1 cellular context compared by ENCODE assay signal in the genomic region with DNA sequence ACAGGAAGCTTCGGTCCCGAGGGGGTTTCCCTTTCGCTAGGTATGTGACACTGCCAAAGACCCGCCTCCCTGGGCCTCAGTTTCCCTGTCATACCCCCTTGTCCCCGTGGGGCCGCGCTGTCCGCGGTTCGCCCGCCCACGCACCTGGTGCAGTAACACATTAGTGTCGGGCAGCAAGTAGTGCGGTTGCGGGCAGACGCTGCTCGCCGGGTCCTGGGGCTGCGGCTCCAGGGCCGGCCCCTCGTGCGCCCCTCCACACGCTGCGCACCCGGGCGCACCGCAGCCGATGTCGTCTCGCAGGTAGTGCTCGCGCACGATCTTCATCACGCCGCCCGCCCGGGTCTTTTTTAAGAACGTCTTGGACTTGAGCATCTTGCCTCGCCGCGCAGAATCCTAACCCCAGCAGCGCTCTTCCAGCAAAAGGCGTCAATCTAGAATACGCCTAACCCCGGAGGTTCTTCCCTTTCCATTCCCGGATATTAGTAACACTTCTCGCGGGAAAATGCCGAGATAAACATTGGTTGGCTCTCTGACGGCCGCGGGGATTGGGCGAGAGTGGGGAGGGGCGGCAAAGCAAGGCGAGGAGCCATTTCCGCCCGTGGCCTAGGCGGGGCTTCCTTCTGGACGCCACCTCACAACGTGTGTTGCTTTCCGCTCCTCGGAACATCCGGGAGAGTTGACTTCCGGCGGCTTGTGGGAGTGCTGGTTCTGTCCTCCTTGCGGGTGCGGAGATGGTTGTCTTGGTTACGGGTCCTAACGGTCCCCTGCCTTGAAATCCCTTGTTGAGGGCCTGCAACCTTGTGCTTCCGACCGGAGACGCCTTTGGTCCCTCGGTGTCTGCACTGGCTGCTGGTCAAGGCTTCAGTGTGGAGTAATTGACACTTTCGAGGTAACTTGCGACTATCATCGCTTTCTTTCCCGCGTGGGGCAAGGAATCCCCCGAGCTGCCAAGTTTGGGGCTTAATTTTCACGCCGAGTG.
TF ChIP-seq lines count a peak whose summit lies in the region.

A gene with protein sequence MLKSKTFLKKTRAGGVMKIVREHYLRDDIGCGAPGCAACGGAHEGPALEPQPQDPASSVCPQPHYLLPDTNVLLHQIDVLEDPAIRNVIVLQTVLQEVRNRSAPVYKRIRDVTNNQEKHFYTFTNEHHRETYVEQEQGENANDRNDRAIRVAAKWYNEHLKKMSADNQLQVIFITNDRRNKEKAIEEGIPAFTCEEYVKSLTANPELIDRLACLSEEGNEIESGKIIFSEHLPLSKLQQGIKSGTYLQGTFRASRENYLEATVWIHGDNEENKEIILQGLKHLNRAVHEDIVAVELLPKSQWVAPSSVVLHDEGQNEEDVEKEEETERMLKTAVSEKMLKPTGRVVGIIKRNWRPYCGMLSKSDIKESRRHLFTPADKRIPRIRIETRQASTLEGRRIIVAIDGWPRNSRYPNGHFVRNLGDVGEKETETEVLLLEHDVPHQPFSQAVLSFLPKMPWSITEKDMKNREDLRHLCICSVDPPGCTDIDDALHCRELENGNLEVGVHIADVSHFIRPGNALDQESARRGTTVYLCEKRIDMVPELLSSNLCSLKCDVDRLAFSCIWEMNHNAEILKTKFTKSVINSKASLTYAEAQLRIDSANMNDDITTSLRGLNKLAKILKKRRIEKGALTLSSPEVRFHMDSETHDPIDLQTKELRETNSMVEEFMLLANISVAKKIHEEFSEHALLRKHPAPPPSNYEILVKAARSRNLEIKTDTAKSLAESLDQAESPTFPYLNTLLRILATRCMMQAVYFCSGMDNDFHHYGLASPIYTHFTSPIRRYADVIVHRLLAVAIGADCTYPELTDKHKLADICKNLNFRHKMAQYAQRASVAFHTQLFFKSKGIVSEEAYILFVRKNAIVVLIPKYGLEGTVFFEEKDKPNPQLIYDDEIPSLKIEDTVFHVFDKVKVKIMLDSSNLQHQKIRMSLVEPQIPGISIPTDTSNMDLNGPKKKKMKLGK (minus strand): TSS at position 440 of the 979 bp plus-strand sequence. CDS start 68 bp downstream, at position 372.
A gene with protein sequence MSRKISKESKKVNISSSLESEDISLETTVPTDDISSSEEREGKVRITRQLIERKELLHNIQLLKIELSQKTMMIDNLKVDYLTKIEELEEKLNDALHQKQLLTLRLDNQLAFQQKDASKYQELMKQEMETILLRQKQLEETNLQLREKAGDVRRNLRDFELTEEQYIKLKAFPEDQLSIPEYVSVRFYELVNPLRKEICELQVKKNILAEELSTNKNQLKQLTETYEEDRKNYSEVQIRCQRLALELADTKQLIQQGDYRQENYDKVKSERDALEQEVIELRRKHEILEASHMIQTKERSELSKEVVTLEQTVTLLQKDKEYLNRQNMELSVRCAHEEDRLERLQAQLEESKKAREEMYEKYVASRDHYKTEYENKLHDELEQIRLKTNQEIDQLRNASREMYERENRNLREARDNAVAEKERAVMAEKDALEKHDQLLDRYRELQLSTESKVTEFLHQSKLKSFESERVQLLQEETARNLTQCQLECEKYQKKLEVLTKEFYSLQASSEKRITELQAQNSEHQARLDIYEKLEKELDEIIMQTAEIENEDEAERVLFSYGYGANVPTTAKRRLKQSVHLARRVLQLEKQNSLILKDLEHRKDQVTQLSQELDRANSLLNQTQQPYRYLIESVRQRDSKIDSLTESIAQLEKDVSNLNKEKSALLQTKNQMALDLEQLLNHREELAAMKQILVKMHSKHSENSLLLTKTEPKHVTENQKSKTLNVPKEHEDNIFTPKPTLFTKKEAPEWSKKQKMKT (plus strand): TSS at position 673 of the 979 bp plus-strand sequence. CDS start 1,337 bp downstream, outside the sequence.

TF ChIP-seq in H1, 55 proteins besides CTCF, POLR2A, EP300 and RAD21 (continued from another document):
- TF ChIP-seq BCL11A (IDR thresholded peaks at IDR 0.05; ENCODE audit: low read depth in 2 of 2, low read length in 2 of 2) (no peak), KDM4A (IDR thresholded peaks at IDR 0.05; ENCODE audit: low read depth, low read length, severe bottlenecking) (peak; percentile 63), CBX5 (IDR thresholded peaks at IDR 0.05; ENCODE audit: low read depth, low read length) (no peak), JUN (IDR thresholded peaks at IDR 0.05; ENCODE audit: low read depth, low read length) (no peak), GTF2F1 (IDR thresholded peaks at IDR 0.05; ENCODE audit: borderline replicate concordance, low read depth, low read length) (no peak), EGR1 (IDR thresholded peaks at IDR 0.05; ENCODE audit: borderline replicate concordance, low read depth, low read length) (peak; percentile 90; the same call in 1 of the 2 replicates), SP1 (IDR thresholded peaks at IDR 0.05; ENCODE audit: low read depth, low read length) (0 out of 2 replicates have a peak, but pooled peaks have one; percentile 16), BACH1 (IDR thresholded peaks at IDR 0.05; ENCODE audit: low read length) (no peak; the same call in 1 of the 2 replicates), SUZ12 (IDR thresholded peaks at IDR 0.05; ENCODE audit: low read length) (no peak), HDAC6 (IDR thresholded peaks at IDR 0.05; ENCODE audit: low read depth, low read length) (no peak), CREB1 (IDR thresholded peaks at IDR 0.05) (no peak; the same call in 1 of the 2 replicates), TCF12 (IDR thresholded peaks at IDR 0.05; ENCODE audit: low read depth, low read length) (no peak), SRF (IDR thresholded peaks at IDR 0.05; ENCODE audit: low read depth, low read length) (no peak), SP4 (IDR thresholded peaks at IDR 0.05; ENCODE audit: low read length) (no peak), PHF8 (conservative IDR thresholded peaks at IDR 0.05; ENCODE audit: low read depth, low read length) (peak; percentile 87), RFX5 (IDR thresholded peaks at IDR 0.05; ENCODE audit: borderline replicate concordance, low read depth, low read length) (no peak; the same call in 1 of the 2 replicates), FOSL1 (IDR thresholded peaks at IDR 0.05; ENCODE audit: insufficient read depth, low read depth, low read length) (no peak)
- TF ChIP-seq, protein P1, sequence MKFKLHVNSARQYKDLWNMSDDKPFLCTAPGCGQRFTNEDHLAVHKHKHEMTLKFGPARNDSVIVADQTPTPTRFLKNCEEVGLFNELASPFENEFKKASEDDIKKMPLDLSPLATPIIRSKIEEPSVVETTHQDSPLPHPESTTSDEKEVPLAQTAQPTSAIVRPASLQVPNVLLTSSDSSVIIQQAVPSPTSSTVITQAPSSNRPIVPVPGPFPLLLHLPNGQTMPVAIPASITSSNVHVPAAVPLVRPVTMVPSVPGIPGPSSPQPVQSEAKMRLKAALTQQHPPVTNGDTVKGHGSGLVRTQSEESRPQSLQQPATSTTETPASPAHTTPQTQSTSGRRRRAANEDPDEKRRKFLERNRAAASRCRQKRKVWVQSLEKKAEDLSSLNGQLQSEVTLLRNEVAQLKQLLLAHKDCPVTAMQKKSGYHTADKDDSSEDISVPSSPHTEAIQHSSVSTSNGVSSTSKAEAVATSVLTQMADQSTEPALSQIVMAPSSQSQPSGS (IDR thresholded peaks at IDR 0.05; ENCODE audit: low read length) = no peak
